21 cellular contexts compared by ENCODE assay signal in genomic region chr11:125211191-125211953, GRCh38. TPM values are rescaled to one million over a fixed set of nuclear protein-coding genes. Genes with fewer than 3 reads are reported as not detected.
A peak's percentile ranks its signal among the peaks of the same experiment; 100 is the strongest.
DNase-seq lines count a peak whose midpoint lies in the region; ATAC-seq and TF ChIP-seq lines count a peak whose summit lies in the region.
"Had no signal": no experiment of that assay in that cellular context is flagged by ENCODE, and none has a peak within 500 bp of the region (broad histone marks: within the 10 kb centered on the region; RNA-seq: fewer than 3 reads in every experiment).

No MANE protein-coding gene starts in this region.

- H3K27ac ChIP-seq in gastroesophageal sphincter, result no peak overlapping the region
- H3K27ac ChIP-seq: body of pancreas, esophagus muscularis mucosa, HL-60, vagina had no signal

- no peaks in the 10 kb centered on the region for H3K9me3 ChIP-seq in gastroesophageal sphincter
- H3K9me3 ChIP-seq: body of pancreas, esophagus muscularis mucosa, vagina had no signal

- no peak overlapping the region for H3K4me3 ChIP-seq in H7 (ENCODE audit: insufficient read depth, low read depth, low read length)
- H3K4me3 ChIP-seq in gastroesophageal sphincter, result no peak overlapping the region
- H3K4me3 ChIP-seq: body of pancreas, esophagus muscularis mucosa, vagina had no signal

- peak; percentile 73 for DNase-seq in H7
- no peak for DNase-seq in WTC11 (ENCODE audit: low spot score)
- peak; percentile 40 for DNase-seq in hepatic stellate cell (ENCODE audit: low spot score)
- no peak for DNase-seq in osteocyte (ENCODE audit: extremely low spot score, unreplicated experiment)
- DNase-seq in AML-193 (lab: John Stamatoyannopoulos, UW), result no peak
- DNase-seq in GM13977 (ENCODE audit: low spot score), result no peak
- DNase-seq: activated CD4-positive, CD25-positive, alpha-beta regulatory T cell; activated naive CD8-positive, alpha-beta T cell treated with anti-CD3 and anti-CD28 coated beads for 36 hours; body of pancreas; CD8-positive, alpha-beta memory T cell; NCI-H187 treated with DMSO at 0.1 percent for 48 hours; NCI-H510A treated with DMSO at 0.1 percent for 48 hours; SIG-M5; small intestine; T-helper 2 cell had no signal

- in situ Hi-C loops in GM13977 (cut with MboI; ENCODE audit: low pct_unique_long_range_greater_than_20kb, low sequenced_read_pairs, unreplicated experiment), result no loop called here

- H3K9me3 Mint-ChIP-seq in WTC11, result no peaks in the 10 kb centered on the region
- no peaks in the 10 kb centered on the region for H3K9me3 Mint-ChIP-seq in osteocyte (ENCODE audit: unreplicated experiment)
- H3K9me3 Mint-ChIP-seq: activated naive CD8-positive, alpha-beta T cell treated with anti-CD3 and anti-CD28 coated beads for 36 hours; CD8-positive, alpha-beta memory T cell had no signal

- CTCF ChIA-PET in WTC11 (lab: Charles Lee), result interaction anchor here (0.7 to 2.6 kb wide), 6 partner anchors 9 to 218 kb away, joined by 3 to 7 read pairs (median 4); no protein-coding TSS in a partner anchor

- H3K4me1 Mint-ChIP-seq in WTC11 (peaks cover 33% of the 10 kb centered on the region), osteocyte (ENCODE audit: unreplicated experiment) (peaks cover 53% of the 10 kb centered on the region)
- H3K4me1 Mint-ChIP-seq: activated naive CD8-positive, alpha-beta T cell treated with anti-CD3 and anti-CD28 coated beads for 36 hours; CD8-positive, alpha-beta memory T cell had no signal

- H3K27me3 ChIP-seq in H7 (ENCODE audit: control insufficient read depth, insufficient read depth, low read length) (peaks cover 2% of the 10 kb centered on the region; the same call in 1 of the 2 replicates), gastroesophageal sphincter (no peaks in the 10 kb centered on the region)
- H3K27me3 ChIP-seq: body of pancreas, esophagus muscularis mucosa, vagina had no signal

- peak; percentile 36 for ATAC-seq in WTC11
- no peak for ATAC-seq in GM21576 (IDR thresholded peaks at IDR 0.05; ENCODE audit: unreplicated experiment)
- ATAC-seq in gastroesophageal sphincter, result no peak
- ATAC-seq: body of pancreas had no signal

- no peak overlapping the region for H3K27ac Mint-ChIP-seq in WTC11
- H3K27ac Mint-ChIP-seq in osteocyte (ENCODE audit: unreplicated experiment), result peak overlapping the region; percentile 12
- H3K27ac Mint-ChIP-seq: activated naive CD8-positive, alpha-beta T cell treated with anti-CD3 and anti-CD28 coated beads for 36 hours; CD8-positive, alpha-beta memory T cell had no signal

- TF ChIP-seq EP300 in gastroesophageal sphincter (IDR thresholded peaks at IDR 0.05), result no peak

- no peak overlapping the region for H3K4me3 Mint-ChIP-seq in WTC11
- H3K4me3 Mint-ChIP-seq in osteocyte (ENCODE audit: unreplicated experiment), result no peak overlapping the region
- H3K4me3 Mint-ChIP-seq: activated naive CD8-positive, alpha-beta T cell treated with anti-CD3 and anti-CD28 coated beads for 36 hours; CD8-positive, alpha-beta memory T cell had no signal

- TF ChIP-seq CTCF in WTC11 (IDR thresholded peaks at IDR 0.05), result no peak
- peak; percentile 28 for TF ChIP-seq CTCF in osteocyte (IDR thresholded peaks at IDR 0.05)
- TF ChIP-seq CTCF in GM13977 (IDR thresholded peaks at IDR 0.05; ENCODE audit: extremely low read depth, insufficient read depth, missing control alignments), result no peak
- TF ChIP-seq CTCF in gastroesophageal sphincter (IDR thresholded peaks at IDR 0.05), result no peak

- POLR2A ChIA-PET in WTC11 (lab: Charles Lee), result no interaction called here

- H3K36me3 Mint-ChIP-seq in WTC11, result no peaks in the 10 kb centered on the region
- H3K36me3 Mint-ChIP-seq in osteocyte (ENCODE audit: unreplicated experiment), result peaks cover 4% of the 10 kb centered on the region
- H3K36me3 Mint-ChIP-seq: activated naive CD8-positive, alpha-beta T cell treated with anti-CD3 and anti-CD28 coated beads for 36 hours; CD8-positive, alpha-beta memory T cell had no signal

- no peaks in the 10 kb centered on the region for H3K36me3 ChIP-seq in H7 (replicated peaks; ENCODE audit: control insufficient read depth, insufficient read depth, low read length)
- no peaks in the 10 kb centered on the region for H3K36me3 ChIP-seq in gastroesophageal sphincter
- H3K36me3 ChIP-seq: esophagus muscularis mucosa, vagina had no signal

- no peak for TF ChIP-seq POLR2A in gastroesophageal sphincter (IDR thresholded peaks at IDR 0.05)

- peaks cover 0 to 24% (median 10%) of the 10 kb centered on the region in 3 donors for H3K4me1 ChIP-seq in gastroesophageal sphincter

- WGBS in gastroesophageal sphincter (ENCODE audit: low coverage in 1 of 2), 2 donors, result 79 to 91% methylated on average over 2 of the region's 5 CpGs

- H3K27me3 Mint-ChIP-seq in WTC11 (ENCODE audit: low read depth) (no peaks in the 10 kb centered on the region; the same call in none of the 2 replicates), osteocyte (ENCODE audit: unreplicated experiment) (no peaks in the 10 kb centered on the region)

TF ChIP-seq in WTC11, 78 proteins besides CTCF, POLR2A, EP300 and RAD21 (continues in another document):
- no peak for TF ChIP-seq HMGXB4 (CRISPR knock-in tag; IDR thresholded peaks at IDR 0.05)
- no peak for TF ChIP-seq ELF4 (CRISPR knock-in tag; IDR thresholded peaks at IDR 0.05; ENCODE audit: low read depth)
- no peak for TF ChIP-seq TCF7 (CRISPR knock-in tag; IDR thresholded peaks at IDR 0.05; ENCODE audit: low read depth)
- TF ChIP-seq STAT6 (CRISPR knock-in tag; conservative IDR thresholded peaks at IDR 0.05; ENCODE audit: low read depth), result no peak
- no peak for TF ChIP-seq ATF1 (CRISPR knock-in tag; IDR thresholded peaks at IDR 0.05)
- no peak for TF ChIP-seq NFE2L1 (CRISPR knock-in tag; IDR thresholded peaks at IDR 0.05)
- no peak for TF ChIP-seq IRF1 (CRISPR knock-in tag; IDR thresholded peaks at IDR 0.05)
- no peak for TF ChIP-seq E2F5 (CRISPR knock-in tag; IDR thresholded peaks at IDR 0.05)
- TF ChIP-seq TP53 (CRISPR knock-in tag; IDR thresholded peaks at IDR 0.05), result no peak

RNA-seq across cellular contexts. Expression of gene PKNOX2, which starts 46.8 kb away (rescaled TPM):
- 1.6 and 2.2 TPM in 2 replicates for total RNA-seq in H7 (2014; rRNA removed; shearing (Covaris generic))
- total RNA-seq in WTC11 (2021), result 1.9 to 3.7 TPM (median 2.3 TPM) in 3 replicates
- total RNA-seq in osteocyte, result 78.7 and 89.3 TPM in 2 replicates
- 1 to 10 TPM; 1.2 to 5.7 (median 2.2) TPM for total RNA-seq in gastroesophageal sphincter
- total RNA-seq: activated CD8-positive, alpha-beta memory T cell treated with anti-CD3 and anti-CD28 coated beads for 36 hours; activated naive CD8-positive, alpha-beta T cell treated with anti-CD3 and anti-CD28 coated beads for 36 hours; CD8-positive, alpha-beta memory T cell had no signal

Comparison
In these comparisons a context has a peak if more than half of its experiments do, and no peak if none do; other contexts are left out.
1. DNase-seq: peak in H7 (single experiment) and hepatic stellate cell (single experiment); none in WTC11 (single experiment), osteocyte (single experiment), AML-193 (0 of 2) and GM13977 (single experiment).
2. RNA of gene PKNOX2, which starts 46.8 kb away (total RNA-seq): 78.7 to 89.3 TPM in osteocyte; 1.9 to 3.7 TPM in WTC11, 1.2 to 5.7 TPM in gastroesophageal sphincter and 1.6 to 2.2 TPM in H7; every median in the first group is over 10 times any median in the second.